ENCODE assay signal across 8 cellular contexts in genomic region chr10:110497438-110498086, GRCh38. TPM values are rescaled to one million over a fixed set of nuclear protein-coding genes. Genes with fewer than 3 reads are reported as not detected.
DNase-seq lines count a peak whose midpoint lies in the region; ATAC-seq, FAIRE-seq and TF ChIP-seq lines count a peak whose summit lies in the region.

A gene with protein sequence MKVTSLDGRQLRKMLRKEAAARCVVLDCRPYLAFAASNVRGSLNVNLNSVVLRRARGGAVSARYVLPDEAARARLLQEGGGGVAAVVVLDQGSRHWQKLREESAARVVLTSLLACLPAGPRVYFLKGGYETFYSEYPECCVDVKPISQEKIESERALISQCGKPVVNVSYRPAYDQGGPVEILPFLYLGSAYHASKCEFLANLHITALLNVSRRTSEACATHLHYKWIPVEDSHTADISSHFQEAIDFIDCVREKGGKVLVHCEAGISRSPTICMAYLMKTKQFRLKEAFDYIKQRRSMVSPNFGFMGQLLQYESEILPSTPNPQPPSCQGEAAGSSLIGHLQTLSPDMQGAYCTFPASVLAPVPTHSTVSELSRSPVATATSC (plus strand): TSS chr10:110497907. CDS start chr10:110498122, 215 bp downstream.

- TF ChIP-seq POLR2A in GM15510 (IDR thresholded peaks at IDR 0.05; ENCODE audit: borderline replicate concordance, extremely low read depth, insufficient read length), result peak; percentile 96

- no peak for FAIRE-seq in urothelium cell line (lab: Jason Lieb, UNC)

- peak; percentile 57 for DNase-seq in NCI-H1417 treated with DMSO at 0.1 percent for 48 hours (lab: John Stamatoyannopoulos, UW)
- DNase-seq in anterior cingulate cortex (lab: John Stamatoyannopoulos, UW), result peak in 57 of 58 donors; percentile 26 to 93 (median 85)
- DNase-seq in left ventricle myocardium superior, result peak; percentile 97
- DNase-seq in pulmonary artery endothelial cell (ENCODE audit: low read depth, low spot score), result peak; percentile 79
- peak; percentile 68 for DNase-seq in urothelium cell line (ENCODE audit: low spot score)

- ATAC-seq in HG02759 (IDR thresholded peaks at IDR 0.05; ENCODE audit: unreplicated experiment) (peak; percentile 65), left ventricle myocardium superior (peak; percentile 84)

- intact Hi-C loops in T-helper 2 cell treated with Interferon-gamma antibody and Interleukin-4, amounts not matched to agents 100 ng/mL and 5 ng/mL, for 36 hours (cut with micrococcal nuclease), result loop anchor here (1.0 to 5.0 kb wide), 11 partner anchors 39 to 490 kb away; partner anchors contain the start of genes ADD3, BBIP1, SHOC2 and SMC3
- intact Hi-C loops in left ventricle myocardium superior (cut with micrococcal nuclease), result no loop called here

RNA-seq across cellular contexts. Expression of the gene that starts here (rescaled TPM):
- 21.8 and 24.7 TPM in 2 replicates for total RNA-seq in T-helper 2 cell treated with Interferon-gamma antibody and Interleukin-4, amounts not matched to agents 100 ng/mL and 5 ng/mL, for 36 hours
- total RNA-seq in left ventricle myocardium superior (7.1 TPM), pulmonary artery endothelial cell (18.9 and 21.6 TPM in 2 replicates)

Comparison
In these comparisons a context has a peak if more than half of its experiments do, and no peak if none do; other contexts are left out.
1. Peak in every context shown above with its lines: DNase-seq and ATAC-seq.